Comparison of ENCODE assay signal across 19 cellular contexts in the genomic region with DNA sequence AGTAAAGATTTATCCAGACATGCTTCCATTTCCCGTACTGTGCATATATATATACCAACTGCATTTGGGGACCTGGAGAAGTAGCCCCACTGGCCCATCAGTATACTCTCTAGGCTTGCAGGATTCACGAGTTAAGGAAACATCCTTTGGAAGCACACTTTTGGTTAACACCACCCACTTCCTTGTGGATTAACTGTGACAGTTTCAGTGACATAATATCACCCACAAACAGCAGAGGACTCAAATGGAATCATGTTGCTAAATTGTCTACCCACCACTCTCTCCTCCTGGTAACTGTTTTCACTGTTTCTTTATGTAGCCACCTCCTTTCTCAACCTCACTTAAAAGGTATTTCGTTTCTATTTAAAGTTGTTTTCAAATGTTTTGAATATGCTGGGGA. TPM values are rescaled to one million over a fixed set of nuclear protein-coding genes. Genes with fewer than 3 reads are reported as not detected.
A peak's percentile ranks its signal among the peaks of the same experiment; 100 is the strongest.
DNase-seq lines count a peak whose midpoint lies in the region; ATAC-seq, FAIRE-seq and TF ChIP-seq lines count a peak whose summit lies in the region.
"Had no signal": no experiment of that assay in that cellular context is flagged by ENCODE, and none has a peak within 500 bp of the region (broad histone marks: within the 10 kb centered on the region; RNA-seq: fewer than 3 reads in every experiment).

No MANE protein-coding gene starts in this region.

- intact Hi-C loops in GM12878 (cut with micrococcal nuclease; ENCODE audit: unreplicated experiment), result no loop called here

- no peak for TF ChIP-seq RAD21 in GM12878 (IDR thresholded peaks at IDR 0.05; ENCODE audit: insufficient read depth, low read depth, low read length)

- no peak; the same call in 2 of the 3 replicates for ATAC-seq in GM12878
- ATAC-seq: GM23338, HCT116 had no signal

- no peaks in the 10 kb centered on the region for H3K79me2 ChIP-seq in GM12878 (ENCODE audit: control insufficient read depth, insufficient read depth, low read length)

- SMC1A ChIA-PET in GM12878 (lab: Charles Lee; ENCODE audit: uncharacterized antibody, unreplicated experiment), result no interaction called here

- peak overlapping the region; percentile 65 for H3K4me2 ChIP-seq in BLaER1
- no peak overlapping the region for H3K4me2 ChIP-seq in GM12878 (ENCODE audit: control insufficient read depth, insufficient read depth)
- H3K4me2 ChIP-seq: GM23338 had no signal

- H3K9me3 ChIP-seq in BLaER1, result peaks cover 3% of the 10 kb centered on the region; the same call in 1 of the 2 replicates
- H3K9me3 ChIP-seq in GM12878 (replicated peaks; ENCODE audit: control insufficient read depth, insufficient read depth, low read length), result no peaks in the 10 kb centered on the region
- no peaks in the 10 kb centered on the region for H3K9me3 ChIP-seq in neutrophil
- H3K9me3 ChIP-seq: BE2C had no signal

- RAD21 ChIA-PET in GM12878 (lab: Charles Lee; ENCODE audit: unreplicated experiment), result no interaction called here

- no TSS peak for BruUV-seq in GM12878 (replicated peaks; lab: Mats Ljungman, UMichigan)

- peak; percentile 94 for DNase-seq in MV-4-11 (lab: John Stamatoyannopoulos, UW)
- no peak for DNase-seq in GM12878 (ENCODE audit: low read depth, low spot score)
- no peak for DNase-seq in foreskin fibroblast
- DNase-seq in DMS53 treated with DMSO at 0.1 percent for 48 hours (lab: John Stamatoyannopoulos, UW; ENCODE audit: unreplicated experiment), result no peak
- DNase-seq in NCI-H2171 (lab: John Stamatoyannopoulos, UW), result no peak
- DNase-seq: BE2C; CD4-positive, alpha-beta memory T cell; DMS153; DMS79 treated with DMSO at 0.1 percent for 48 hours; GF-D8; H7; KG1 had no signal

- 0 out of 4 replicates have a peak, but pooled peaks of 1 of the 2 experiments have one; percentile 26 for TF ChIP-seq EP300 in GM12878 (IDR thresholded peaks at IDR 0.05; ENCODE audit: borderline replicate concordance in 1 of 2, control insufficient read depth in 1 of 2, low read depth in 2 of 2, low read length in 2 of 2)

- H2AFZ ChIP-seq in GM12878 (ENCODE audit: control insufficient read depth, low read depth, low read length), result no peak overlapping the region
- H2AFZ ChIP-seq: GM23338 had no signal

- POLR2A ChIA-PET in GM12878 (lab: Charles Lee), result no interaction called here

- peak overlapping the region; percentile 63 for H3K27ac ChIP-seq in BLaER1
- no peak overlapping the region for H3K27ac ChIP-seq in GM12878 (ENCODE audit: control insufficient read depth, insufficient read depth)
- H3K27ac ChIP-seq in neutrophil, result peak overlapping the region; percentile 30

- WGBS in GM12878 (ENCODE audit: insufficient coverage, insufficient replicate concordance, low lambda C conversion rate, missing lambda C conversion rate), result 28% methylated on average over 3 of the region's 3 CpGs

- H3K9ac ChIP-seq in BLaER1 (no peak overlapping the region), GM12878 (ENCODE audit: control insufficient read depth, insufficient read depth, low read length) (no peak overlapping the region)

- H3K36me3 ChIP-seq in BLaER1 (no peaks in the 10 kb centered on the region), GM12878 (ENCODE audit: control insufficient read depth in 2 of 2, insufficient read depth in 2 of 2, low read length in 1 of 2) (no peaks in the 10 kb centered on the region), neutrophil (no peaks in the 10 kb centered on the region)
- H3K36me3 ChIP-seq: BE2C had no signal

- TF ChIP-seq CTCF in GM12878 (IDR thresholded peaks at IDR 0.05 in 2 of 3, conservative IDR thresholded peaks at IDR 0.05 in 1 of 3; ENCODE audit: control insufficient read depth in 2 of 3, extremely low read depth in 1 of 3, insufficient read depth in 1 of 3, low read depth in 3 of 3, low read length in 3 of 3) (no peak), neutrophil (IDR thresholded peaks at IDR 0.05) (no peak), foreskin fibroblast (IDR thresholded peaks at IDR 0.05; ENCODE audit: low read depth, low read length) (no peak)

- CTCF ChIA-PET in GM12878 (lab: Yijun Ruan, JAX), result no interaction called here

- no peaks in the 10 kb centered on the region for H3K27me3 ChIP-seq in BLaER1
- H3K27me3 ChIP-seq in GM12878 (replicated peaks in 1 of 2; ENCODE audit: control insufficient read depth in 2 of 2, insufficient read depth in 2 of 2, low read length in 1 of 2), result no peaks in the 10 kb centered on the region; a peak in 2 of 4 replicates
- H3K27me3 ChIP-seq in neutrophil, result no peaks in the 10 kb centered on the region

- in situ Hi-C loops in GM12878 (cut with MboI), result no loop called here

- H3K4me1 ChIP-seq in BLaER1 (peaks cover 70% of the 10 kb centered on the region), GM12878 (ENCODE audit: control insufficient read depth, insufficient read depth, low read length) (no peaks in the 10 kb centered on the region), neutrophil (ENCODE audit: control insufficient read depth in 1 of 2, insufficient read depth in 1 of 2, low read depth in 1 of 2, low read length in 1 of 2) (peaks cover 32 to 48% of the 10 kb centered on the region in 2 experiments)
- H3K4me1 ChIP-seq: BE2C had no signal

- no peak overlapping the region for H3K4me3 ChIP-seq in BLaER1
- H3K4me3 ChIP-seq in GM12878, result no peak overlapping the region
- H3K4me3 ChIP-seq in neutrophil (ENCODE audit: low read depth in 1 of 2, low read length in 1 of 2), result no peak overlapping the region
- no peak overlapping the region for H3K4me3 ChIP-seq in foreskin fibroblast (ENCODE audit: low read depth in 1 of 2, low read length in 2 of 2)
- H3K4me3 ChIP-seq: GM23338 had no signal

- FAIRE-seq in GM12878 (lab: Jason Lieb, UNC), result no peak
- FAIRE-seq: HTR-8/SVneo had no signal

- no peak for TF ChIP-seq POLR2A in GM12878 (IDR thresholded peaks at IDR 0.05; ENCODE audit: low read depth, low read length)

- H4K20me1 ChIP-seq in BLaER1, result no peaks in the 10 kb centered on the region
- no peaks in the 10 kb centered on the region for H4K20me1 ChIP-seq in GM12878 (ENCODE audit: control insufficient read depth, insufficient read depth)

TF ChIP-seq in GM12878, 131 proteins besides CTCF, POLR2A, EP300 and RAD21 (continues in another document):
- TF ChIP-seq DPF2 (IDR thresholded peaks at IDR 0.05) (0 out of 2 replicates have a peak, but pooled peaks have one; percentile 28), IKZF2 (IDR thresholded peaks at IDR 0.05) (peak; percentile 57 to 71; a peak in 3 of 4 replicates), BHLHE40 (IDR thresholded peaks at IDR 0.05; ENCODE audit: borderline replicate concordance in 1 of 2, low read depth in 2 of 2, low read length in 1 of 2) (peak; percentile 32 to 55; a peak in 1 of 4 replicates), MEF2B (IDR thresholded peaks at IDR 0.05; ENCODE audit: partially characterized antibody, poor library complexity, severe bottlenecking) (peak; percentile 46), PAX5 (IDR thresholded peaks at IDR 0.05; ENCODE audit: borderline replicate concordance, low read depth, low read length) (no peak), MTA2 (IDR thresholded peaks at IDR 0.05; ENCODE audit: low read depth) (peak; percentile 48; the same call in 1 of the 2 replicates)
- TF ChIP-seq, protein P1, sequence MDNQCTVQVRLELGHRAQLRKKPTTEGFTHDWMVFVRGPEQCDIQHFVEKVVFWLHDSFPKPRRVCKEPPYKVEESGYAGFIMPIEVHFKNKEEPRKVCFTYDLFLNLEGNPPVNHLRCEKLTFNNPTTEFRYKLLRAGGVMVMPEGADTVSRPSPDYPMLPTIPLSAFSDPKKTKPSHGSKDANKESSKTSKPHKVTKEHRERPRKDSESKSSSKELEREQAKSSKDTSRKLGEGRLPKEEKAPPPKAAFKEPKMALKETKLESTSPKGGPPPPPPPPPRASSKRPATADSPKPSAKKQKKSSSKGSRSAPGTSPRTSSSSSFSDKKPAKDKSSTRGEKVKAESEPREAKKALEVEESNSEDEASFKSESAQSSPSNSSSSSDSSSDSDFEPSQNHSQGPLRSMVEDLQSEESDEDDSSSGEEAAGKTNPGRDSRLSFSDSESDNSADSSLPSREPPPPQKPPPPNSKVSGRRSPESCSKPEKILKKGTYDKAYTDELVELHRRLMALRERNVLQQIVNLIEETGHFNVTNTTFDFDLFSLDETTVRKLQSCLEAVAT (IDR thresholded peaks at IDR 0.05), result 0 out of 2 replicates have a peak, but pooled peaks have one; percentile 45
- TF ChIP-seq, protein P2, sequence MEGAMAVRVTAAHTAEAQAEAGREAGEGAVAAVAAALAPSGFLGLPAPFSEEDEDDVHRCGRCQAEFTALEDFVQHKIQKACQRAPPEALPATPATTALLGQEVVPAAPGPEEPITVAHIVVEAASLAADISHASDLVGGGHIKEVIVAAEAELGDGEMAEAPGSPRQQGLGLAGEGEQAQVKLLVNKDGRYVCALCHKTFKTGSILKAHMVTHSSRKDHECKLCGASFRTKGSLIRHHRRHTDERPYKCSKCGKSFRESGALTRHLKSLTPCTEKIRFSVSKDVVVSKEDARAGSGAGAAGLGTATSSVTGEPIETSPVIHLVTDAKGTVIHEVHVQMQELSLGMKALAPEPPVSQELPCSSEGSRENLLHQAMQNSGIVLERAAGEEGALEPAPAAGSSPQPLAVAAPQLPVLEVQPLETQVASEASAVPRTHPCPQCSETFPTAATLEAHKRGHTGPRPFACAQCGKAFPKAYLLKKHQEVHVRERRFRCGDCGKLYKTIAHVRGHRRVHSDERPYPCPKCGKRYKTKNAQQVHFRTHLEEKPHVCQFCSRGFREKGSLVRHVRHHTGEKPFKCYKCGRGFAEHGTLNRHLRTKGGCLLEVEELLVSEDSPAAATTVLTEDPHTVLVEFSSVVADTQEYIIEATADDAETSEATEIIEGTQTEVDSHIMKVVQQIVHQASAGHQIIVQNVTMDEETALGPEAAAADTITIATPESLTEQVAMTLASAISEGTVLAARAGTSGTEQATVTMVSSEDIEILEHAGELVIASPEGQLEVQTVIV (IDR thresholded peaks at IDR 0.05; ENCODE audit: borderline replicate concordance, partially characterized antibody), result no peak

RNA-seq across cellular contexts. Expression of a gene that starts 55.0 kb away (rescaled TPM):
- total RNA-seq in GM12878 (2013; cell fraction: nucleolus; rRNA removed), result not detected in 2 replicates
- total RNA-seq in GM12878 (2014; rRNA removed) (not detected in 2 replicates), GM12878 (2014; rRNA removed; fragmentation: Illumina TruSeq; extraction: Trizol) (not detected in 2 replicates), GM12878 (2021) (not detected in 2 replicates)
- polyA plus RNA-seq in GM12878 (2011; ENCODE audit: low read depth), result not detected
- polyA plus RNA-seq in GM12878 (2011; rRNA removed) (not detected in 2 replicates), GM12878 (2014; fragmentation: Illumina TruSeq; extraction: Trizol) (not detected in 2 replicates), GM12878 (2014; fragmentation: Nextera tagmentation; extraction: Ambion mirVana) (not detected), GM12878 (2014; rRNA removed) (not detected in 2 replicates), GM12878 (2016; fragmentation: Nextera tagmentation; extraction: Ambion mirVana) (not detected)
- 0.05 TPM in 1 of 2 replicates, not detected in the other for polyA plus RNA-seq in GM12878 (2011; cell fraction: cytosol; rRNA removed)
- not detected in 2 replicates for polyA plus RNA-seq in GM12878 (2011; cell fraction: nucleus; rRNA removed)
- polyA plus RNA-seq in GM12878 (2012), result not detected in 2 replicates
- 1.0 TPM in 1 of 2 replicates, not detected in the other for polyA minus RNA-seq in GM12878 (2011; rRNA and poly(A)+ RNA removed)
- not detected in 2 replicates for polyA minus RNA-seq in GM12878 (2011; cell fraction: cytosol; rRNA and poly(A)+ RNA removed)
- not detected in 2 replicates for polyA minus RNA-seq in GM12878 (2011; cell fraction: nucleus; rRNA and poly(A)+ RNA removed)
- total RNA-seq: A172; CD4-positive, alpha-beta memory T cell had no signal
- polyA plus RNA-seq: CD14-positive monocyte; CD4-positive, alpha-beta memory T cell had no signal
